17 cellular contexts compared by ENCODE assay signal in genomic region chr7:98066934-98067507, GRCh38.
"Had no signal": no experiment of that assay in that cellular context is flagged by ENCODE, and none has a peak within 500 bp of the region (broad histone marks: within the 10 kb centered on the region; RNA-seq: fewer than 3 reads in every experiment).

No MANE protein-coding gene starts in this region.

- H3K4me3 ChIP-seq: gastroesophageal sphincter, ovary, right atrium auricular region, suprapubic skin, thyroid gland, upper lobe of left lung, vagina had no signal

- H3K4me1 Mint-ChIP-seq: natural killer cell; neural crest cell; stimulated activated effector memory CD8-positive, alpha-beta T cell treated with anti-CD3 and anti-CD28 coated beads, Interleukin-12 subunit alpha, Interleukin-12 subunit beta, amount 100 ng/mL, for 72 hours had no signal

- H3K9me3 ChIP-seq: suprapubic skin, thyroid gland, vagina had no signal

- H3K36me3 Mint-ChIP-seq: natural killer cell; stimulated activated effector memory CD8-positive, alpha-beta T cell treated with anti-CD3 and anti-CD28 coated beads, Interleukin-12 subunit alpha, Interleukin-12 subunit beta, amount 100 ng/mL, for 72 hours had no signal

- H3K27ac Mint-ChIP-seq: natural killer cell; stimulated activated effector memory CD8-positive, alpha-beta T cell treated with anti-CD3 and anti-CD28 coated beads, Interleukin-12 subunit alpha, Interleukin-12 subunit beta, amount 100 ng/mL, for 72 hours had no signal

- DNase-seq: effector memory CD4-positive, alpha-beta T cell; foreskin fibroblast; glutamatergic neuron; kidney glomerular epithelial cell; natural killer cell; ovary; stimulated activated CD4-positive, alpha-beta T cell treated with anti-CD3 and anti-CD28 coated beads, Interleukin-4, amount 100 ng/mL, for 1 hour; stimulated activated CD8-positive, alpha-beta memory T cell treated with anti-CD3 and anti-CD28 coated beads, Interleukin-4, amount 100 ng/mL, for 48 hours; stimulated activated naive CD8-positive, alpha-beta T cell treated with anti-CD3 and anti-CD28 coated beads, Interleukin-15, Interleukin-2, amounts not matched to agents 100 U/mL and 50 U/mL, for 24 hours; thyroid gland; upper lobe of left lung had no signal

- H3K4me1 ChIP-seq: gastroesophageal sphincter, right atrium auricular region, suprapubic skin, thyroid gland, upper lobe of left lung, vagina had no signal

- H3K9me3 Mint-ChIP-seq: natural killer cell; stimulated activated effector memory CD8-positive, alpha-beta T cell treated with anti-CD3 and anti-CD28 coated beads, Interleukin-12 subunit alpha, Interleukin-12 subunit beta, amount 100 ng/mL, for 72 hours had no signal

- H3K27me3 ChIP-seq: gastroesophageal sphincter, ovary, right atrium auricular region, suprapubic skin, thyroid gland, upper lobe of left lung, vagina had no signal

- H3K4me3 Mint-ChIP-seq: natural killer cell; neural crest cell; stimulated activated effector memory CD8-positive, alpha-beta T cell treated with anti-CD3 and anti-CD28 coated beads, Interleukin-12 subunit alpha, Interleukin-12 subunit beta, amount 100 ng/mL, for 72 hours had no signal

- H3K36me3 ChIP-seq: gastroesophageal sphincter, ovary, right atrium auricular region, suprapubic skin, thyroid gland, upper lobe of left lung, vagina had no signal
